20 cellular contexts compared by ENCODE assay signal in the genomic region with DNA sequence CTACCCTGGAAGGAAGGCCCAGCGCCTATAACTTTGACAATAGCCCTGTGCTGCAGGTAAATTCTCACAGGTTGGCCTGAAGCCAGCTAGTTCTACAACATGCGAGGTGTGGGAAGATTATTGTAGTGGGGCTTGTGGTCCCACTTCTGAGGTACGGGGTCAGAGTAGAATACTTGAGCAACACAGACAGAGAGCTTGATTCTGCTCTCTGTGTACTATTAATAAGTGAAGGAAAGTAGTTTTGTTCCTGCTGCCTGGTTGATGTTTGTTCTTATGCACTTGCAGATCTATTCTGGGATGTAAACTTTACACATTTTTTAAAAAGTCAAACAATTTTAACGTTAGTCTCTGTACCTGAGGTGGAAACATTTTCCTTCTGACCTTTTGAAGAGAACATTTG.
A peak's percentile ranks its signal among the peaks of the same experiment; 100 is the strongest.
DNase-seq lines count a peak whose midpoint lies in the region; ATAC-seq and TF ChIP-seq lines count a peak whose summit lies in the region.
"Had no signal": no experiment of that assay in that cellular context is flagged by ENCODE, and none has a peak within 500 bp of the region (broad histone marks: within the 10 kb centered on the region; RNA-seq: fewer than 3 reads in every experiment).

No MANE protein-coding gene starts in this region.

- no peak overlapping the region for H3K27ac Mint-ChIP-seq in GM23338
- H3K27ac Mint-ChIP-seq: CD8-positive, alpha-beta T cell had no signal

- H3K36me3 ChIP-seq in GM23338 (ENCODE audit: insufficient read depth) (peaks cover 3% of the 10 kb centered on the region; the same call in 1 of the 2 replicates), lower lobe of right lung (peaks cover 8% of the 10 kb centered on the region), psoas muscle (ENCODE audit: insufficient read depth in 1 of 2, low read depth in 1 of 2) (no peaks in the 10 kb centered on the region)

- ATAC-seq in GM23338 (no peak), lower lobe of right lung (peak; percentile 29 to 67), psoas muscle (peak; percentile 23 to 40 (median 25))
- ATAC-seq: CD8-positive, alpha-beta T cell; GM12878 had no signal

- H3K4me1 ChIP-seq in GM23338 (ENCODE audit: insufficient read depth) (peaks cover 29% of the 10 kb centered on the region), lower lobe of right lung (peaks cover 37% of the 10 kb centered on the region), psoas muscle (peaks cover 60% of the 10 kb centered on the region)
- H3K4me1 ChIP-seq: HAP-1 had no signal

- WGBS in psoas muscle, 3 donors = 51 to 75% (median 55%) methylated on average over 4 of the region's 4 CpGs

- no peak overlapping the region for H2AFZ ChIP-seq in GM23338
- H2AFZ ChIP-seq: GM23248 had no signal

- no peaks in the 10 kb centered on the region for H3K27me3 ChIP-seq in GM23338 (ENCODE audit: insufficient read depth)
- H3K27me3 ChIP-seq in lower lobe of right lung (ENCODE audit: low read depth) = no peaks in the 10 kb centered on the region
- H3K27me3 ChIP-seq in psoas muscle (ENCODE audit: insufficient read depth in 3 of 3, low read length in 2 of 3) = no peaks in the 10 kb centered on the region

- H3F3A ChIP-seq in GM23338 (replicated peaks; ENCODE audit: low read depth) = no peaks in the 10 kb centered on the region

- TF ChIP-seq POLR2A in erythroblast (IDR thresholded peaks at IDR 0.05; ENCODE audit: low read length) = no peak

- no peak overlapping the region for H3K4me2 ChIP-seq in GM23338

- H3K4me3 ChIP-seq in GM23338 (no peak overlapping the region), lower lobe of right lung (no peak overlapping the region), psoas muscle (peak overlapping the region; percentile 48)
- H3K4me3 ChIP-seq: GM12878, GM23248, HAP-1 had no signal

- no peak for DNase-seq in GM23338 (ENCODE audit: low spot score)
- DNase-seq in NCI-H69 (lab: John Stamatoyannopoulos, UW) = peak; percentile 28
- DNase-seq in lower lobe of right lung = no peak
- no peak for DNase-seq in psoas muscle
- DNase-seq in stimulated activated CD4-positive, alpha-beta T cell treated with anti-CD3 and anti-CD28 coated beads, Interleukin-4, amount 100 ng/mL, for 4 hours = no peak
- no peak for DNase-seq in OCI-M1 (lab: John Stamatoyannopoulos, UW)
- no peak for DNase-seq in posterior cingulate gyrus
- DNase-seq in erythroblast (lab: John Stamatoyannopoulos, UW) = no peak
- DNase-seq: AML-193; C1 segment of cervical spinal cord; CD8-positive, alpha-beta T cell; DND-41; GM23248; NCI-H1105; NCI-H2029; NCI-H226; NCI-H524; NCI-H82 had no signal

- H3K4me1 Mint-ChIP-seq in GM23338 = peaks cover 14% of the 10 kb centered on the region

- no peaks in the 10 kb centered on the region for H3K9me2 ChIP-seq in GM23338 (ENCODE audit: insufficient read depth)

- H3K9me3 ChIP-seq in lower lobe of right lung = no peaks in the 10 kb centered on the region
- H3K9me3 ChIP-seq in psoas muscle = no peaks in the 10 kb centered on the region
- H3K9me3 ChIP-seq: HAP-1 had no signal

- peaks cover 7% of the 10 kb centered on the region; the same call in 1 of the 3 replicates for H3K36me3 Mint-ChIP-seq in GM23338 (ENCODE audit: low read depth)
- H3K36me3 Mint-ChIP-seq: CD8-positive, alpha-beta T cell had no signal

- TF ChIP-seq CTCF in GM23338 (conservative IDR thresholded peaks at IDR 0.05; ENCODE audit: low read depth in 2 of 2) (no peak), lower lobe of right lung (IDR thresholded peaks at IDR 0.05) (no peak), psoas muscle (IDR thresholded peaks at IDR 0.05) (no peak)

- H3K9me3 Mint-ChIP-seq in GM23338 = no peaks in the 10 kb centered on the region
- H3K9me3 Mint-ChIP-seq: CD8-positive, alpha-beta T cell had no signal

- H3K79me2 ChIP-seq in GM23338 (replicated peaks; ENCODE audit: insufficient read depth) = peaks cover 50% of the 10 kb centered on the region

- H3K27me3 Mint-ChIP-seq in GM23338 (ENCODE audit: insufficient read depth, low read depth, poor library complexity) = no peaks in the 10 kb centered on the region

- no peak overlapping the region for H3K4me3 Mint-ChIP-seq in GM23338
- H3K4me3 Mint-ChIP-seq: CD8-positive, alpha-beta T cell had no signal

- no peaks in the 10 kb centered on the region for H4K20me1 ChIP-seq in GM23338 (replicated peaks; ENCODE audit: insufficient read depth)

- peak overlapping the region; percentile 14; the same call in 1 of the 2 replicates for H3K27ac ChIP-seq in GM23338 (ENCODE audit: low read depth)
- H3K27ac ChIP-seq in lower lobe of right lung = no peak overlapping the region
- peak overlapping the region; percentile 84 for H3K27ac ChIP-seq in psoas muscle
- H3K27ac ChIP-seq: GM23248 had no signal

- intact Hi-C loops in lower lobe of right lung (cut with DNase I) (no loop called here), psoas muscle (cut with DNase I) (loop anchor here (5.0 kb wide), 2 partner anchors 76 to 141 kb away; no protein-coding TSS in a partner anchor), posterior cingulate gyrus (cut with DNase I) (no loop called here)

TF ChIP-seq in GM23338, 12 proteins besides CTCF, POLR2A, EP300 and RAD21 (continues in another document):
- TF ChIP-seq ZNF114 (CRISPR knock-in tag; IDR thresholded peaks at IDR 0.05) (no peak), JUNB (IDR thresholded peaks at IDR 0.05; ENCODE audit: unreplicated experiment) (no peak), EZH2 (IDR thresholded peaks at IDR 0.05; ENCODE audit: low read depth, unreplicated experiment) (no peak), ZNF331 (CRISPR knock-in tag; IDR thresholded peaks at IDR 0.05; ENCODE audit: low read depth) (no peak), NANOG (IDR thresholded peaks at IDR 0.05; ENCODE audit: borderline replicate concordance) (no peak), EZH2phosphoT487 (IDR thresholded peaks at IDR 0.05; ENCODE audit: unreplicated experiment) (no peak)
- TF ChIP-seq, protein P1, sequence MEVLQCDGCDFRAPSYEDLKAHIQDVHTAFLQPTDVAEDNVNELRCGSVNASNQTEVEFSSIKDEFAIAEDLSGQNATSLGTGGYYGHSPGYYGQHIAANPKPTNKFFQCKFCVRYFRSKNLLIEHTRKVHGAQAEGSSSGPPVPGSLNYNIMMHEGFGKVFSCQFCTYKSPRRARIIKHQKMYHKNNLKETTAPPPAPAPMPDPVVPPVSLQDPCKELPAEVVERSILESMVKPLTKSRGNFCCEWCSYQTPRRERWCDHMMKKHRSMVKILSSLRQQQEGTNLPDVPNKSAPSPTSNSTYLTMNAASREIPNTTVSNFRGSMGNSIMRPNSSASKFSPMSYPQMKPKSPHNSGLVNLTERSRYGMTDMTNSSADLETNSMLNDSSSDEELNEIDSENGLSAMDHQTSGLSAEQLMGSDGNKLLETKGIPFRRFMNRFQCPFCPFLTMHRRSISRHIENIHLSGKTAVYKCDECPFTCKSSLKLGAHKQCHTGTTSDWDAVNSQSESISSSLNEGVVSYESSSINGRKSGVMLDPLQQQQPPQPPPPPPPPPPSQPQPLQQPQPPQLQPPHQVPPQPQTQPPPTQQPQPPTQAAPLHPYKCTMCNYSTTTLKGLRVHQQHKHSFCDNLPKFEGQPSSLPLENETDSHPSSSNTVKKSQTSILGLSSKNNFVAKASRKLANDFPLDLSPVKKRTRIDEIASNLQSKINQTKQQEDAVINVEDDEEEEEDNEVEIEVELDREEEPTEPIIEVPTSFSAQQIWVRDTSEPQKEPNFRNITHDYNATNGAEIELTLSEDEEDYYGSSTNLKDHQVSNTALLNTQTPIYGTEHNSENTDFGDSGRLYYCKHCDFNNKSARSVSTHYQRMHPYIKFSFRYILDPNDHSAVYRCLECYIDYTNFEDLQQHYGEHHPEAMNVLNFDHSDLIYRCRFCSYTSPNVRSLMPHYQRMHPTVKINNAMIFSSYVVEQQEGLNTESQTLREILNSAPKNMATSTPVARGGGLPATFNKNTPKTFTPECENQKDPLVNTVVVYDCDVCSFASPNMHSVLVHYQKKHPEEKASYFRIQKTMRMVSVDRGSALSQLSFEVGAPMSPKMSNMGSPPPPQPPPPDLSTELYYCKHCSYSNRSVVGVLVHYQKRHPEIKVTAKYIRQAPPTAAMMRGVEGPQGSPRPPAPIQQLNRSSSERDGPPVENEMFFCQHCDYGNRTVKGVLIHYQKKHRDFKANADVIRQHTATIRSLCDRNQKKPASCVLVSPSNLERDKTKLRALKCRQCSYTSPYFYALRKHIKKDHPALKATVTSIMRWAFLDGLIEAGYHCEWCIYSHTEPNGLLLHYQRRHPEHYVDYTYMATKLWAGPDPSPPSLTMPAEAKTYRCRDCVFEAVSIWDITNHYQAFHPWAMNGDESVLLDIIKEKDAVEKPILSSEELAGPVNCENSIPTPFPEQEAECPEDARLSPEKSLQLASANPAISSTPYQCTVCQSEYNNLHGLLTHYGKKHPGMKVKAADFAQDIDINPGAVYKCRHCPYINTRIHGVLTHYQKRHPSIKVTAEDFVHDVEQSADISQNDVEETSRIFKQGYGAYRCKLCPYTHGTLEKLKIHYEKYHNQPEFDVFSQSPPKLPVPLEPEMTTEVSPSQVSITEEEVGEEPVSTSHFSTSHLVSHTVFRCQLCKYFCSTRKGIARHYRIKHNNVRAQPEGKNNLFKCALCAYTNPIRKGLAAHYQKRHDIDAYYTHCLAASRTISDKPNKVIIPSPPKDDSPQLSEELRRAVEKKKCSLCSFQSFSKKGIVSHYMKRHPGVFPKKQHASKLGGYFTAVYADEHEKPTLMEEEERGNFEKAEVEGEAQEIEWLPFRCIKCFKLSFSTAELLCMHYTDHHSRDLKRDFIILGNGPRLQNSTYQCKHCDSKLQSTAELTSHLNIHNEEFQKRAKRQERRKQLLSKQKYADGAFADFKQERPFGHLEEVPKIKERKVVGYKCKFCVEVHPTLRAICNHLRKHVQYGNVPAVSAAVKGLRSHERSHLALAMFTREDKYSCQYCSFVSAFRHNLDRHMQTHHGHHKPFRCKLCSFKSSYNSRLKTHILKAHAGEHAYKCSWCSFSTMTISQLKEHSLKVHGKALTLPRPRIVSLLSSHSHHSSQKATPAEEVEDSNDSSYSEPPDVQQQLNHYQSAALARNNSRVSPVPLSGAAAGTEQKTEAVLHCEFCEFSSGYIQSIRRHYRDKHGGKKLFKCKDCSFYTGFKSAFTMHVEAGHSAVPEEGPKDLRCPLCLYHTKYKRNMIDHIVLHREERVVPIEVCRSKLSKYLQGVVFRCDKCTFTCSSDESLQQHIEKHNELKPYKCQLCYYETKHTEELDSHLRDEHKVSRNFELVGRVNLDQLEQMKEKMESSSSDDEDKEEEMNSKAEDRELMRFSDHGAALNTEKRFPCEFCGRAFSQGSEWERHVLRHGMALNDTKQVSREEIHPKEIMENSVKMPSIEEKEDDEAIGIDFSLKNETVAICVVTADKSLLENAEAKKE (CRISPR knock-in tag; IDR thresholded peaks at IDR 0.05) = no peak
- TF ChIP-seq, protein P2, sequence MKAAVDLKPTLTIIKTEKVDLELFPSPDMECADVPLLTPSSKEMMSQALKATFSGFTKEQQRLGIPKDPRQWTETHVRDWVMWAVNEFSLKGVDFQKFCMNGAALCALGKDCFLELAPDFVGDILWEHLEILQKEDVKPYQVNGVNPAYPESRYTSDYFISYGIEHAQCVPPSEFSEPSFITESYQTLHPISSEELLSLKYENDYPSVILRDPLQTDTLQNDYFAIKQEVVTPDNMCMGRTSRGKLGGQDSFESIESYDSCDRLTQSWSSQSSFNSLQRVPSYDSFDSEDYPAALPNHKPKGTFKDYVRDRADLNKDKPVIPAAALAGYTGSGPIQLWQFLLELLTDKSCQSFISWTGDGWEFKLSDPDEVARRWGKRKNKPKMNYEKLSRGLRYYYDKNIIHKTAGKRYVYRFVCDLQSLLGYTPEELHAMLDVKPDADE (IDR thresholded peaks at IDR 0.05) = no peak

Comparison
In these comparisons a context has a peak if more than half of its experiments do, and no peak if none do; other contexts are left out.
1. intact Hi-C loops: an anchor here in psoas muscle (5.0 kb wide); none called in lower lobe of right lung and posterior cingulate gyrus.